ENCODE assay signal across 15 cellular contexts in genomic region chr2:181895788-181896187, GRCh38. TPM values are rescaled to one million over a fixed set of nuclear protein-coding genes. Genes with fewer than 3 reads are reported as not detected.
DNase-seq lines count a peak whose midpoint lies in the region; TF ChIP-seq lines count a peak whose summit lies in the region.
"Had no signal": no experiment of that assay in that cellular context is flagged by ENCODE, and none has a peak within 500 bp of the region (broad histone marks: within the 10 kb centered on the region; RNA-seq: fewer than 3 reads in every experiment).

No MANE protein-coding gene starts in this region.

- no peak overlapping the region for H3K9ac ChIP-seq in fibroblast of lung (ENCODE audit: insufficient read depth, low read length)

- no peak for TF ChIP-seq POLR2A in NB4 (IDR thresholded peaks at IDR 0.05; ENCODE audit: extremely low read depth, insufficient read length)

- H3K36me3 Mint-ChIP-seq in neural crest cell (ENCODE audit: low read depth): peaks cover 19% of the 10 kb centered on the region
- peaks cover 17% of the 10 kb centered on the region for H3K36me3 Mint-ChIP-seq in progenitor cell of endocrine pancreas (ENCODE audit: insufficient read depth)

- DNase-seq in AG04450 (ENCODE audit: low read depth, low spot score): no peak
- no peak for DNase-seq in NB4 (ENCODE audit: low read depth)
- DNase-seq in fibroblast of lung (ENCODE audit: low read depth in 2 of 2): no peak
- DNase-seq in neural crest cell (ENCODE audit: low read depth, low spot score): no peak
- DNase-seq in progenitor cell of endocrine pancreas (ENCODE audit: low spot score, unreplicated experiment): no peak
- DNase-seq in germinal center (ENCODE audit: low spot score): no peak
- no peak for DNase-seq in NCI-H524 treated with DMSO at 0.1 percent for 48 hours (lab: John Stamatoyannopoulos, UW)
- no peak for DNase-seq in substantia nigra (lab: John Stamatoyannopoulos, UW)
- DNase-seq: activated T-cell treated with anti-CD3 and anti-CD28 coated beads, Interleukin-2, amount 50 U/mL, for 48 hours; gastrocnemius medialis; HCEC 1CT; islet precursor cell; NCI-H2171 treated with DMSO at 0.1 percent for 48 hours; SJCRH30 had no signal

- POLR2A ChIA-PET in AG04450 (lab: Yijun Ruan, JAX): no interaction called here

- H3K4me3 ChIP-seq in AG04450 (ENCODE audit: low read depth, low read length): peak overlapping the region; percentile 89
- peak overlapping the region; percentile 26 for H3K4me3 ChIP-seq in NB4 (ENCODE audit: low read depth, low read length)
- H3K4me3 ChIP-seq in fibroblast of lung (replicated peaks in 1 of 4; ENCODE audit: control extremely low read depth in 1 of 4, insufficient read depth in 1 of 4, low read depth in 3 of 4, low read length in 4 of 4): peak overlapping the region; percentile 27 to 94 (median 89)
- H3K4me3 ChIP-seq: gastrocnemius medialis, SJCRH30 had no signal

- peaks cover 2% of the 10 kb centered on the region for H3K36me3 ChIP-seq in fibroblast of lung (ENCODE audit: control insufficient read depth, insufficient read depth, low read length)

- CTCF ChIA-PET in AG04450 (lab: Charles Lee): interaction anchor here (0.6 to 2.3 kb wide), 8 partner anchors 8 to 1770 kb away, joined by 3 to 12 read pairs (median 4); no protein-coding TSS in a partner anchor

- H3K27me3 ChIP-seq in AG04450 (ENCODE audit: control insufficient read depth, insufficient read depth, low read length) (no peaks in the 10 kb centered on the region), fibroblast of lung (ENCODE audit: control insufficient read depth, insufficient read depth, low read length) (no peaks in the 10 kb centered on the region)
- H3K27me3 ChIP-seq: gastrocnemius medialis, SJCRH30 had no signal

- H3K9me3 ChIP-seq in AG04450 (ENCODE audit: control insufficient read depth, insufficient read depth, low read length): no peaks in the 10 kb centered on the region; the same call in 1 of the 2 replicates
- no peaks in the 10 kb centered on the region for H3K9me3 ChIP-seq in fibroblast of lung (ENCODE audit: control insufficient read depth, insufficient read depth, low read depth, low read length)
- H3K9me3 ChIP-seq: gastrocnemius medialis, SJCRH30 had no signal

- H3K27ac Mint-ChIP-seq in neural crest cell (ENCODE audit: unreplicated experiment) (peak overlapping the region; percentile 28), progenitor cell of endocrine pancreas (no peak overlapping the region)
- H3K27ac Mint-ChIP-seq: natural killer cell treated with Interleukin-12 subunit alpha and Interleukin-12 subunit beta and Interleukin-15 and Interleukin-18, amount 100 ng/mL, for 72 hours had no signal

- H3K4me1 ChIP-seq in fibroblast of lung (ENCODE audit: control insufficient read depth, extremely low read depth, insufficient read depth, low read length): peaks cover 3% of the 10 kb centered on the region

- no peaks in the 10 kb centered on the region for H3K9me3 Mint-ChIP-seq in neural crest cell
- H3K9me3 Mint-ChIP-seq in progenitor cell of endocrine pancreas (ENCODE audit: low read depth): no peaks in the 10 kb centered on the region
- H3K9me3 Mint-ChIP-seq: natural killer cell treated with Interleukin-12 subunit alpha and Interleukin-12 subunit beta and Interleukin-15 and Interleukin-18, amount 100 ng/mL, for 72 hours had no signal

- H3K27ac ChIP-seq in AG04450 (ENCODE audit: low read depth, low read length) (no peak overlapping the region), fibroblast of lung (ENCODE audit: insufficient read depth, low read length) (no peak overlapping the region), substantia nigra (ENCODE audit: low read depth, low read length, poor library complexity, severe bottlenecking) (no peak overlapping the region)
- H3K27ac ChIP-seq: gastrocnemius medialis, SJCRH30 had no signal

- TF ChIP-seq CTCF in AG04450 (IDR thresholded peaks at IDR 0.05; ENCODE audit: low read depth, low read length): no peak
- TF ChIP-seq CTCF in NB4 (IDR thresholded peaks at IDR 0.05; ENCODE audit: low read depth, low read length): no peak
- no peak for TF ChIP-seq CTCF in fibroblast of lung (conservative IDR thresholded peaks at IDR 0.05 in 1 of 2, IDR thresholded peaks at IDR 0.05 in 1 of 2; ENCODE audit: low read depth in 1 of 2, low read length in 2 of 2)
- TF ChIP-seq CTCF in neural crest cell (conservative IDR thresholded peaks at IDR 0.05): no peak
- no peak for TF ChIP-seq CTCF in progenitor cell of endocrine pancreas (IDR thresholded peaks at IDR 0.05; ENCODE audit: unreplicated experiment)

- H2AFZ ChIP-seq in fibroblast of lung (ENCODE audit: low read length): no peak overlapping the region

- H3K4me2 ChIP-seq in fibroblast of lung (ENCODE audit: extremely low read depth, insufficient read depth, low read length): peak overlapping the region; percentile 84

- no peaks in the 10 kb centered on the region for H4K20me1 ChIP-seq in fibroblast of lung (ENCODE audit: control insufficient read depth, extremely low read depth, insufficient read depth, low read length)

- H3K79me2 ChIP-seq in fibroblast of lung (ENCODE audit: control insufficient read depth, insufficient read depth, low read length): peaks cover 78% of the 10 kb centered on the region

- H3K4me3 Mint-ChIP-seq in neural crest cell: peak overlapping the region; percentile 66
- H3K4me3 Mint-ChIP-seq in progenitor cell of endocrine pancreas (ENCODE audit: low read depth): no peak overlapping the region
- H3K4me3 Mint-ChIP-seq: natural killer cell treated with Interleukin-12 subunit alpha and Interleukin-12 subunit beta and Interleukin-15 and Interleukin-18, amount 100 ng/mL, for 72 hours had no signal

- H3K4me1 Mint-ChIP-seq in neural crest cell (peaks cover 66% of the 10 kb centered on the region), progenitor cell of endocrine pancreas (ENCODE audit: low read depth) (peaks cover 45% of the 10 kb centered on the region)

- no peaks in the 10 kb centered on the region for H3K27me3 Mint-ChIP-seq in neural crest cell (ENCODE audit: low read depth)
- no peaks in the 10 kb centered on the region for H3K27me3 Mint-ChIP-seq in progenitor cell of endocrine pancreas

RNA-seq across cellular contexts. Expression of gene ITPRID2, which starts 4.3 kb away (rescaled TPM):
- polyA plus RNA-seq in AG04450 (2011; rRNA removed) (101 and 110 TPM in 2 replicates), fibroblast of lung (70.5 and 122 TPM in 2 replicates)
- polyA minus RNA-seq in AG04450 (2011; rRNA and poly(A)+ RNA removed): 136 and 202 TPM in 2 replicates
- total RNA-seq in fibroblast of lung (117 and 179 TPM in 2 replicates), neural crest cell (115 and 133 TPM in 2 replicates), progenitor cell of endocrine pancreas (64.4 and 69.7 TPM in 2 replicates)
- polyA plus RNA-seq in fibroblast of lung (2012): 92.3 and 123 TPM in 2 replicates
- polyA minus RNA-seq in fibroblast of lung (ENCODE audit: low replicate concordance): 53.6 and 126 TPM in 2 replicates

Comparison
In these comparisons a context has a peak if more than half of its experiments do, and no peak if none do; other contexts are left out.
1. H3K4me3 ChIP-seq: peak in every context shown above with its lines; median percentile 89 in AG04450; 89 in fibroblast of lung; 26 in NB4.